Comparison of ENCODE assay signal across 8 cellular contexts in genomic region chr3:71064288-71064975, GRCh38.
DNase-seq lines count a peak whose midpoint lies in the region; ATAC-seq and TF ChIP-seq lines count a peak whose summit lies in the region.

No MANE protein-coding gene starts in this region.

- H3K27ac ChIP-seq in Peyer's patch (peak overlapping the region; percentile 80 to 96 (median 92)), osteoblast (ENCODE audit: low read depth, low read length) (peak overlapping the region; percentile 98), aorta (ENCODE audit: low read depth in 1 of 2, low read length in 2 of 2) (peak overlapping the region; percentile 62 to 99)

- H3K79me2 ChIP-seq in osteoblast (ENCODE audit: insufficient read depth, low read length): peaks cover 93% of the 10 kb centered on the region

- intact Hi-C loops in aorta (cut with DNase I): loop anchor here (5.0 to 10.0 kb wide), 9 partner anchors 42 to 590 kb away; partner anchors contain the start of gene FOXP1 (in 1 of the 2)

- no peaks in the 10 kb centered on the region for H3K27me3 ChIP-seq in Peyer's patch
- no peaks in the 10 kb centered on the region for H3K27me3 ChIP-seq in osteoblast (ENCODE audit: insufficient read depth, low read length)
- H3K27me3 ChIP-seq in aorta (ENCODE audit: control insufficient read depth in 1 of 2, insufficient read depth in 2 of 2, low read length in 1 of 2): no peaks in the 10 kb centered on the region

- ATAC-seq in HG02759 (IDR thresholded peaks at IDR 0.05; ENCODE audit: unreplicated experiment) (peak; percentile 39), aorta (ENCODE audit: low FRiP score) (peak; percentile 68)

- DNase-seq in Peyer's patch (peak; percentile 54 to 79 (median 73)), germinal center (ENCODE audit: low spot score) (peak; percentile 29), osteoblast (ENCODE audit: insufficient read length, low spot score, missing footprints) (peak; percentile 88), aorta (peak; percentile 71 to 78), NCI-H2196 treated with DMSO at 0.1 percent for 48 hours (lab: John Stamatoyannopoulos, UW; ENCODE audit: unreplicated experiment) (no peak)
- peak; percentile 41 for DNase-seq in activated gamma-delta T cell treated with anti-CD3 and anti-CD28 coated beads, Interleukin-2, amount 50 U/mL, for 16 hours (ENCODE audit: low read depth)

- TF ChIP-seq CTCF in GM12872 (IDR thresholded peaks at IDR 0.05; ENCODE audit: insufficient read depth, low read depth, low read length): 0 out of 3 replicates have a peak, but pooled peaks have one; percentile 4
- peak in 3 of 6 experiments; percentile 36 to 42 (median 38) for TF ChIP-seq CTCF in Peyer's patch (IDR thresholded peaks at IDR 0.05)
- TF ChIP-seq CTCF in osteoblast (IDR thresholded peaks at IDR 0.05; ENCODE audit: extremely low read depth, low read depth, low read length): no peak

- H3K36me3 ChIP-seq in Peyer's patch (no peaks in the 10 kb centered on the region), osteoblast (ENCODE audit: insufficient read depth, low read length) (no peaks in the 10 kb centered on the region), aorta (ENCODE audit: control insufficient read depth in 1 of 2, insufficient read depth in 2 of 2, low read length in 1 of 2) (no peaks in the 10 kb centered on the region)

- TF ChIP-seq POLR2A in Peyer's patch (IDR thresholded peaks at IDR 0.05): peak in 1 of 2 donors; percentile 23

- peak overlapping the region; percentile 58 to 79 (median 72) for H3K4me3 ChIP-seq in Peyer's patch
- peak overlapping the region; percentile 84 for H3K4me3 ChIP-seq in osteoblast (ENCODE audit: insufficient read depth, low read length)
- peak overlapping the region; percentile 76 to 88 for H3K4me3 ChIP-seq in aorta (ENCODE audit: low read length in 2 of 2)

- WGBS in aorta, 2 donors: 1% methylated on average over 35 to 51 of the region's 51 CpGs

- peak overlapping the region; percentile 2 for H2AFZ ChIP-seq in osteoblast (ENCODE audit: low read length)

- H3K9me3 ChIP-seq in Peyer's patch (no peaks in the 10 kb centered on the region), osteoblast (ENCODE audit: low read depth, low read length) (no peaks in the 10 kb centered on the region), aorta (ENCODE audit: control insufficient read depth, low read length) (no peaks in the 10 kb centered on the region)

- H3K4me1 ChIP-seq in Peyer's patch: peaks cover 0 to 44% (median 20%) of the 10 kb centered on the region in 4 donors
- peaks cover 54% of the 10 kb centered on the region for H3K4me1 ChIP-seq in osteoblast (ENCODE audit: insufficient read depth, low read length)
- H3K4me1 ChIP-seq in aorta (ENCODE audit: control insufficient read depth in 1 of 2, insufficient read depth in 2 of 2, low read length in 2 of 2): peaks cover 3 to 5% of the 10 kb centered on the region in 2 donors

- peak overlapping the region; percentile 97 for H3K4me2 ChIP-seq in osteoblast (ENCODE audit: insufficient read depth, low read length)

- H4K20me1 ChIP-seq in osteoblast (ENCODE audit: insufficient read depth, low read length): peaks cover 4% of the 10 kb centered on the region
